Comparison of ENCODE assay signal across 1 cellular context in genomic region chr21:33101300-33102005, GRCh38.
TF ChIP-seq lines count a peak whose summit lies in the region.

No MANE protein-coding gene starts in this region.

TF ChIP-seq in K562, 482 proteins besides CTCF, POLR2A, EP300 and RAD21 (continued from another document):
- TF ChIP-seq, protein P1, sequence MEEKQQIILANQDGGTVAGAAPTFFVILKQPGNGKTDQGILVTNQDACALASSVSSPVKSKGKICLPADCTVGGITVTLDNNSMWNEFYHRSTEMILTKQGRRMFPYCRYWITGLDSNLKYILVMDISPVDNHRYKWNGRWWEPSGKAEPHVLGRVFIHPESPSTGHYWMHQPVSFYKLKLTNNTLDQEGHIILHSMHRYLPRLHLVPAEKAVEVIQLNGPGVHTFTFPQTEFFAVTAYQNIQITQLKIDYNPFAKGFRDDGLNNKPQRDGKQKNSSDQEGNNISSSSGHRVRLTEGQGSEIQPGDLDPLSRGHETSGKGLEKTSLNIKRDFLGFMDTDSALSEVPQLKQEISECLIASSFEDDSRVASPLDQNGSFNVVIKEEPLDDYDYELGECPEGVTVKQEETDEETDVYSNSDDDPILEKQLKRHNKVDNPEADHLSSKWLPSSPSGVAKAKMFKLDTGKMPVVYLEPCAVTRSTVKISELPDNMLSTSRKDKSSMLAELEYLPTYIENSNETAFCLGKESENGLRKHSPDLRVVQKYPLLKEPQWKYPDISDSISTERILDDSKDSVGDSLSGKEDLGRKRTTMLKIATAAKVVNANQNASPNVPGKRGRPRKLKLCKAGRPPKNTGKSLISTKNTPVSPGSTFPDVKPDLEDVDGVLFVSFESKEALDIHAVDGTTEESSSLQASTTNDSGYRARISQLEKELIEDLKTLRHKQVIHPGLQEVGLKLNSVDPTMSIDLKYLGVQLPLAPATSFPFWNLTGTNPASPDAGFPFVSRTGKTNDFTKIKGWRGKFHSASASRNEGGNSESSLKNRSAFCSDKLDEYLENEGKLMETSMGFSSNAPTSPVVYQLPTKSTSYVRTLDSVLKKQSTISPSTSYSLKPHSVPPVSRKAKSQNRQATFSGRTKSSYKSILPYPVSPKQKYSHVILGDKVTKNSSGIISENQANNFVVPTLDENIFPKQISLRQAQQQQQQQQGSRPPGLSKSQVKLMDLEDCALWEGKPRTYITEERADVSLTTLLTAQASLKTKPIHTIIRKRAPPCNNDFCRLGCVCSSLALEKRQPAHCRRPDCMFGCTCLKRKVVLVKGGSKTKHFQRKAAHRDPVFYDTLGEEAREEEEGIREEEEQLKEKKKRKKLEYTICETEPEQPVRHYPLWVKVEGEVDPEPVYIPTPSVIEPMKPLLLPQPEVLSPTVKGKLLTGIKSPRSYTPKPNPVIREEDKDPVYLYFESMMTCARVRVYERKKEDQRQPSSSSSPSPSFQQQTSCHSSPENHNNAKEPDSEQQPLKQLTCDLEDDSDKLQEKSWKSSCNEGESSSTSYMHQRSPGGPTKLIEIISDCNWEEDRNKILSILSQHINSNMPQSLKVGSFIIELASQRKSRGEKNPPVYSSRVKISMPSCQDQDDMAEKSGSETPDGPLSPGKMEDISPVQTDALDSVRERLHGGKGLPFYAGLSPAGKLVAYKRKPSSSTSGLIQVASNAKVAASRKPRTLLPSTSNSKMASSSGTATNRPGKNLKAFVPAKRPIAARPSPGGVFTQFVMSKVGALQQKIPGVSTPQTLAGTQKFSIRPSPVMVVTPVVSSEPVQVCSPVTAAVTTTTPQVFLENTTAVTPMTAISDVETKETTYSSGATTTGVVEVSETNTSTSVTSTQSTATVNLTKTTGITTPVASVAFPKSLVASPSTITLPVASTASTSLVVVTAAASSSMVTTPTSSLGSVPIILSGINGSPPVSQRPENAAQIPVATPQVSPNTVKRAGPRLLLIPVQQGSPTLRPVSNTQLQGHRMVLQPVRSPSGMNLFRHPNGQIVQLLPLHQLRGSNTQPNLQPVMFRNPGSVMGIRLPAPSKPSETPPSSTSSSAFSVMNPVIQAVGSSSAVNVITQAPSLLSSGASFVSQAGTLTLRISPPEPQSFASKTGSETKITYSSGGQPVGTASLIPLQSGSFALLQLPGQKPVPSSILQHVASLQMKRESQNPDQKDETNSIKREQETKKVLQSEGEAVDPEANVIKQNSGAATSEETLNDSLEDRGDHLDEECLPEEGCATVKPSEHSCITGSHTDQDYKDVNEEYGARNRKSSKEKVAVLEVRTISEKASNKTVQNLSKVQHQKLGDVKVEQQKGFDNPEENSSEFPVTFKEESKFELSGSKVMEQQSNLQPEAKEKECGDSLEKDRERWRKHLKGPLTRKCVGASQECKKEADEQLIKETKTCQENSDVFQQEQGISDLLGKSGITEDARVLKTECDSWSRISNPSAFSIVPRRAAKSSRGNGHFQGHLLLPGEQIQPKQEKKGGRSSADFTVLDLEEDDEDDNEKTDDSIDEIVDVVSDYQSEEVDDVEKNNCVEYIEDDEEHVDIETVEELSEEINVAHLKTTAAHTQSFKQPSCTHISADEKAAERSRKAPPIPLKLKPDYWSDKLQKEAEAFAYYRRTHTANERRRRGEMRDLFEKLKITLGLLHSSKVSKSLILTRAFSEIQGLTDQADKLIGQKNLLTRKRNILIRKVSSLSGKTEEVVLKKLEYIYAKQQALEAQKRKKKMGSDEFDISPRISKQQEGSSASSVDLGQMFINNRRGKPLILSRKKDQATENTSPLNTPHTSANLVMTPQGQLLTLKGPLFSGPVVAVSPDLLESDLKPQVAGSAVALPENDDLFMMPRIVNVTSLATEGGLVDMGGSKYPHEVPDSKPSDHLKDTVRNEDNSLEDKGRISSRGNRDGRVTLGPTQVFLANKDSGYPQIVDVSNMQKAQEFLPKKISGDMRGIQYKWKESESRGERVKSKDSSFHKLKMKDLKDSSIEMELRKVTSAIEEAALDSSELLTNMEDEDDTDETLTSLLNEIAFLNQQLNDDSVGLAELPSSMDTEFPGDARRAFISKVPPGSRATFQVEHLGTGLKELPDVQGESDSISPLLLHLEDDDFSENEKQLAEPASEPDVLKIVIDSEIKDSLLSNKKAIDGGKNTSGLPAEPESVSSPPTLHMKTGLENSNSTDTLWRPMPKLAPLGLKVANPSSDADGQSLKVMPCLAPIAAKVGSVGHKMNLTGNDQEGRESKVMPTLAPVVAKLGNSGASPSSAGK (IDR thresholded peaks at IDR 0.05) = no peak
- TF ChIP-seq ZNF124 (CRISPR knock-in tag; IDR thresholded peaks at IDR 0.05) = no peak
- TF ChIP-seq RFX5 (IDR thresholded peaks at IDR 0.05; ENCODE audit: low read depth, low read length) = no peak
- no peak for TF ChIP-seq U2AF2 (optimal IDR thresholded peaks at IDR 0.05; ENCODE audit: low read depth, low read length)
- no peak for TF ChIP-seq IRF9 (tag; IDR thresholded peaks at IDR 0.05)
